3 cellular contexts compared by ENCODE assay signal in the genomic region with DNA sequence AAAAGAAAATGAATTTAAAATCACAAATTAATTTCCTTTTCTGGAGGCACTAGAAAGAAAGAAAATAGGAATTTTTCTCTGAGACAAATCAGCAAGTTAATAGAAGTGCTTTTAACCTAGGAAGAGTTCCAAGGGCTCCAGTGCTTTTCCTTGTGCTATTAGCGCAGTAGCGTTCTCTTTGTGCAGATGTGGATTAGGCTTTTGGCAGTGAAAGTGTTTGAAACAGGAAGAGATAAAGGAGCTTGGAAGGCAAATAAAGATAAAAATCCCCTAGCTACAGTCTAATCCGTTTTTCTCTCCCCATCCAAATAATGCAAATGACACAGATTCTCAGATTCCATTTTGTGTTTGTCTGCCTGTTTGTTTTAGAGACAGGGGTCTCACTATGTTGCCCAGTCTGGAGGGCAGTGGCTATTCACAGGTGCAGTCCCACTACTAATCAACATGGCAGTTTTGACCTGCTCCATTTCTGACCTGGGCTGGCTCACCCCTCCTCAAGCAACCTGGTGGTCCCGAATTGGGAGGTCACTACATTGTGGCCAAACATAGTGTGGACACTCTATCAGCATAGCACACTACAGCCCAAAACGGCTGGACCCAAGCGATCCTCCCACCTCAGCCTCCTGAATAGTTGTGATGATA.
A peak's percentile ranks its signal among the peaks of the same experiment; 100 is the strongest.
TF ChIP-seq lines count a peak whose summit lies in the region.

No MANE protein-coding gene starts in this region.

TF ChIP-seq in A549, 52 proteins besides CTCF, POLR2A, EP300 and RAD21:
- TF ChIP-seq PHF8 (IDR thresholded peaks at IDR 0.05; ENCODE audit: borderline replicate concordance, low read depth) (no peak), GATA3 (IDR thresholded peaks at IDR 0.05; ENCODE audit: borderline replicate concordance) (no peak), NPAS2 (CRISPR knock-in tag; IDR thresholded peaks at IDR 0.05; ENCODE audit: borderline replicate concordance) (no peak), RCOR1 (IDR thresholded peaks at IDR 0.05; ENCODE audit: low read depth, low read length) (no peak), FOSB (CRISPR knock-in tag; IDR thresholded peaks at IDR 0.05) (no peak), CHD4 (IDR thresholded peaks at IDR 0.05; ENCODE audit: borderline replicate concordance) (no peak), TP53 (CRISPR knock-in tag; IDR thresholded peaks at IDR 0.05) (no peak), RARB (CRISPR knock-in tag; IDR thresholded peaks at IDR 0.05) (no peak), ZSCAN20 (CRISPR knock-in tag; IDR thresholded peaks at IDR 0.05) (no peak), TFCP2L1 (CRISPR knock-in tag; IDR thresholded peaks at IDR 0.05) (no peak), HEYL (CRISPR knock-in tag; IDR thresholded peaks at IDR 0.05) (no peak), ESRRA (IDR thresholded peaks at IDR 0.05; ENCODE audit: borderline replicate concordance, low read length) (no peak), NR3C1 (IDR thresholded peaks at IDR 0.05) (no peak), HOXA7 (CRISPR knock-in tag; IDR thresholded peaks at IDR 0.05) (no peak), HDAC2 (IDR thresholded peaks at IDR 0.05) (no peak), CEBPB (IDR thresholded peaks at IDR 0.05) (no peak)
- TF ChIP-seq, protein P1, sequence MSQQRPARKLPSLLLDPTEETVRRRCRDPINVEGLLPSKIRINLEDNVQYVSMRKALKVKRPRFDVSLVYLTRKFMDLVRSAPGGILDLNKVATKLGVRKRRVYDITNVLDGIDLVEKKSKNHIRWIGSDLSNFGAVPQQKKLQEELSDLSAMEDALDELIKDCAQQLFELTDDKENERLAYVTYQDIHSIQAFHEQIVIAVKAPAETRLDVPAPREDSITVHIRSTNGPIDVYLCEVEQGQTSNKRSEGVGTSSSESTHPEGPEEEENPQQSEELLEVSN (IDR thresholded peaks at IDR 0.05; ENCODE audit: borderline replicate concordance, low read depth): no peak
- TF ChIP-seq, protein P2, sequence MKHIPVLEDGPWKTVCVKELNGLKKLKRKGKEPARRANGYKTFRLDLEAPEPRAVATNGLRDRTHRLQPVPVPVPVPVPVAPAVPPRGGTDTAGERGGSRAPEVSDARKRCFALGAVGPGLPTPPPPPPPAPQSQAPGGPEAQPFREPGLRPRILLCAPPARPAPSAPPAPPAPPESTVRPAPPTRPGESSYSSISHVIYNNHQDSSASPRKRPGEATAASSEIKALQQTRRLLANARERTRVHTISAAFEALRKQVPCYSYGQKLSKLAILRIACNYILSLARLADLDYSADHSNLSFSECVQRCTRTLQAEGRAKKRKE (CRISPR knock-in tag; IDR thresholded peaks at IDR 0.05; ENCODE audit: low read depth): no peak
- TF ChIP-seq, protein P3, sequence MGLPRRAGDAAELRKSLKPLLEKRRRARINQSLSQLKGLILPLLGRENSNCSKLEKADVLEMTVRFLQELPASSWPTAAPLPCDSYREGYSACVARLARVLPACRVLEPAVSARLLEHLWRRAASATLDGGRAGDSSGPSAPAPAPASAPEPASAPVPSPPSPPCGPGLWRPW (IDR thresholded peaks at IDR 0.05): no peak

TF ChIP-seq in H1, 55 proteins besides CTCF, POLR2A, EP300 and RAD21:
- TF ChIP-seq CEBPB (IDR thresholded peaks at IDR 0.05; ENCODE audit: low read depth, low read length): no peak
- 0 out of 2 replicates have a peak, but pooled peaks have one; percentile 42 for TF ChIP-seq KDM1A (IDR thresholded peaks at IDR 0.05; ENCODE audit: borderline replicate concordance, low read length)

TF ChIP-seq in HepG2, 621 proteins besides CTCF, POLR2A, EP300 and RAD21 (continues in another document):
- TF ChIP-seq, protein P4, sequence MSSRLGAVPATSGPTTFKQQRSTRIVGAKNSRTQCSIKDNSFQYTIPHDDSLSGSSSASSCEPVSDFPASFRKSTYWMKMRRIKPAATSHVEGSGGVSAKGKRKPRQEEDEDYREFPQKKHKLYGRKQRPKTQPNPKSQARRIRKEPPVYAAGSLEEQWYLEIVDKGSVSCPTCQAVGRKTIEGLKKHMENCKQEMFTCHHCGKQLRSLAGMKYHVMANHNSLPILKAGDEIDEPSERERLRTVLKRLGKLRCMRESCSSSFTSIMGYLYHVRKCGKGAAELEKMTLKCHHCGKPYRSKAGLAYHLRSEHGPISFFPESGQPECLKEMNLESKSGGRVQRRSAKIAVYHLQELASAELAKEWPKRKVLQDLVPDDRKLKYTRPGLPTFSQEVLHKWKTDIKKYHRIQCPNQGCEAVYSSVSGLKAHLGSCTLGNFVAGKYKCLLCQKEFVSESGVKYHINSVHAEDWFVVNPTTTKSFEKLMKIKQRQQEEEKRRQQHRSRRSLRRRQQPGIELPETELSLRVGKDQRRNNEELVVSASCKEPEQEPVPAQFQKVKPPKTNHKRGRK (CRISPR knock-in tag; IDR thresholded peaks at IDR 0.05): no peak
- TF ChIP-seq ZNF251 (CRISPR knock-in tag; IDR thresholded peaks at IDR 0.05) (no peak), MAFG (CRISPR knock-in tag; IDR thresholded peaks at IDR 0.05) (no peak), HNRNPH1 (optimal IDR thresholded peaks at IDR 0.05; ENCODE audit: low read depth, low read length) (no peak), CC2D1A (CRISPR knock-in tag; IDR thresholded peaks at IDR 0.05) (no peak), ZNF224 (CRISPR knock-in tag; IDR thresholded peaks at IDR 0.05) (no peak), RBM22 (optimal IDR thresholded peaks at IDR 0.05; ENCODE audit: low read length) (no peak), ZNF121 (CRISPR knock-in tag; IDR thresholded peaks at IDR 0.05) (peak; percentile 98), ZNF674 (CRISPR knock-in tag; IDR thresholded peaks at IDR 0.05; ENCODE audit: low read depth) (no peak), NFIB (CRISPR knock-in tag; IDR thresholded peaks at IDR 0.05; ENCODE audit: borderline replicate concordance) (no peak), HOXA9 (CRISPR knock-in tag; IDR thresholded peaks at IDR 0.05; ENCODE audit: borderline replicate concordance) (no peak), ASH2L (IDR thresholded peaks at IDR 0.05; ENCODE audit: insufficient read length, low read depth, low read length) (no peak), EZH2 (conservative IDR thresholded peaks at IDR 0.05; ENCODE audit: low read depth, low read length) (no peak), ZMYM3 (CRISPR knock-in tag; IDR thresholded peaks at IDR 0.05) (peak; percentile 74; the same call in 1 of the 2 replicates), ZNF263 (CRISPR knock-in tag; IDR thresholded peaks at IDR 0.05) (no peak), SMAD1 (CRISPR knock-in tag; IDR thresholded peaks at IDR 0.05; ENCODE audit: borderline replicate concordance, low read depth) (no peak), MYC (CRISPR knock-in tag; IDR thresholded peaks at IDR 0.05; ENCODE audit: borderline replicate concordance) (no peak), NFIC (IDR thresholded peaks at IDR 0.05; ENCODE audit: low read length) (no peak), HMG20A (CRISPR knock-in tag; IDR thresholded peaks at IDR 0.05; ENCODE audit: borderline replicate concordance) (no peak), TCF7 (IDR thresholded peaks at IDR 0.05; ENCODE audit: low read depth) (no peak)
- TF ChIP-seq, protein P5, sequence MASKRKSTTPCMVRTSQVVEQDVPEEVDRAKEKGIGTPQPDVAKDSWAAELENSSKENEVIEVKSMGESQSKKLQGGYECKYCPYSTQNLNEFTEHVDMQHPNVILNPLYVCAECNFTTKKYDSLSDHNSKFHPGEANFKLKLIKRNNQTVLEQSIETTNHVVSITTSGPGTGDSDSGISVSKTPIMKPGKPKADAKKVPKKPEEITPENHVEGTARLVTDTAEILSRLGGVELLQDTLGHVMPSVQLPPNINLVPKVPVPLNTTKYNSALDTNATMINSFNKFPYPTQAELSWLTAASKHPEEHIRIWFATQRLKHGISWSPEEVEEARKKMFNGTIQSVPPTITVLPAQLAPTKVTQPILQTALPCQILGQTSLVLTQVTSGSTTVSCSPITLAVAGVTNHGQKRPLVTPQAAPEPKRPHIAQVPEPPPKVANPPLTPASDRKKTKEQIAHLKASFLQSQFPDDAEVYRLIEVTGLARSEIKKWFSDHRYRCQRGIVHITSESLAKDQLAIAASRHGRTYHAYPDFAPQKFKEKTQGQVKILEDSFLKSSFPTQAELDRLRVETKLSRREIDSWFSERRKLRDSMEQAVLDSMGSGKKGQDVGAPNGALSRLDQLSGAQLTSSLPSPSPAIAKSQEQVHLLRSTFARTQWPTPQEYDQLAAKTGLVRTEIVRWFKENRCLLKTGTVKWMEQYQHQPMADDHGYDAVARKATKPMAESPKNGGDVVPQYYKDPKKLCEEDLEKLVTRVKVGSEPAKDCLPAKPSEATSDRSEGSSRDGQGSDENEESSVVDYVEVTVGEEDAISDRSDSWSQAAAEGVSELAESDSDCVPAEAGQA (IDR thresholded peaks at IDR 0.05; ENCODE audit: low read depth): no peak
- TF ChIP-seq, protein P5 (CRISPR knock-in tag; IDR thresholded peaks at IDR 0.05; ENCODE audit: borderline replicate concordance): no peak
- TF ChIP-seq, protein P6, sequence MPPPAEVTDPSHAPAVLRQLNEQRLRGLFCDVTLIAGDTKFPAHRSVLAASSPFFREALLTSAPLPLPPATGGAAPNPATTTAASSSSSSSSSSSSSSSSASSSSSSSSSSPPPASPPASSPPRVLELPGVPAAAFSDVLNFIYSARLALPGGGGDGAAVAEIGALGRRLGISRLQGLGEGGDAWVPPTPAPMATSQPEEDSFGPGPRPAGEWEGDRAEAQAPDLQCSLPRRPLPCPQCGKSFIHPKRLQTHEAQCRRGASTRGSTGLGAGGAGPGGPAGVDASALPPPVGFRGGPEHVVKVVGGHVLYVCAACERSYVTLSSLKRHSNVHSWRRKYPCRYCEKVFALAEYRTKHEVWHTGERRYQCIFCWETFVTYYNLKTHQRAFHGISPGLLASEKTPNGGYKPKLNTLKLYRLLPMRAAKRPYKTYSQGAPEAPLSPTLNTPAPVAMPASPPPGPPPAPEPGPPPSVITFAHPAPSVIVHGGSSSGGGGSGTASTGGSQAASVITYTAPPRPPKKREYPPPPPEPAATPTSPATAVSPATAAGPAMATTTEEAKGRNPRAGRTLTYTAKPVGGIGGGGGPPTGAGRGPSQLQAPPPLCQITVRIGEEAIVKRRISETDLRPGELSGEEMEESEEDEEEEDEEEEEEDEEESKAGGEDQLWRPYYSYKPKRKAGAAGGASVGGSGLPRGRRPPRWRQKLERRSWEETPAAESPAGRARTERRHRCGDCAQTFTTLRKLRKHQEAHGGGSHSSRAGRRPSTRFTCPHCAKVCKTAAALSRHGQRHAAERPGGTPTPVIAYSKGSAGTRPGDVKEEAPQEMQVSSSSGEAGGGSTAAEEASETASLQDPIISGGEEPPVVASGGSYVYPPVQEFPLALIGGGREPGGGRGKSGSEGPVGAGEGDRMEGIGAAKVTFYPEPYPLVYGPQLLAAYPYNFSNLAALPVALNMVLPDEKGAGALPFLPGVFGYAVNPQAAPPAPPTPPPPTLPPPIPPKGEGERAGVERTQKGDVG (CRISPR knock-in tag; IDR thresholded peaks at IDR 0.05; ENCODE audit: borderline replicate concordance): no peak
- TF ChIP-seq, protein P7, sequence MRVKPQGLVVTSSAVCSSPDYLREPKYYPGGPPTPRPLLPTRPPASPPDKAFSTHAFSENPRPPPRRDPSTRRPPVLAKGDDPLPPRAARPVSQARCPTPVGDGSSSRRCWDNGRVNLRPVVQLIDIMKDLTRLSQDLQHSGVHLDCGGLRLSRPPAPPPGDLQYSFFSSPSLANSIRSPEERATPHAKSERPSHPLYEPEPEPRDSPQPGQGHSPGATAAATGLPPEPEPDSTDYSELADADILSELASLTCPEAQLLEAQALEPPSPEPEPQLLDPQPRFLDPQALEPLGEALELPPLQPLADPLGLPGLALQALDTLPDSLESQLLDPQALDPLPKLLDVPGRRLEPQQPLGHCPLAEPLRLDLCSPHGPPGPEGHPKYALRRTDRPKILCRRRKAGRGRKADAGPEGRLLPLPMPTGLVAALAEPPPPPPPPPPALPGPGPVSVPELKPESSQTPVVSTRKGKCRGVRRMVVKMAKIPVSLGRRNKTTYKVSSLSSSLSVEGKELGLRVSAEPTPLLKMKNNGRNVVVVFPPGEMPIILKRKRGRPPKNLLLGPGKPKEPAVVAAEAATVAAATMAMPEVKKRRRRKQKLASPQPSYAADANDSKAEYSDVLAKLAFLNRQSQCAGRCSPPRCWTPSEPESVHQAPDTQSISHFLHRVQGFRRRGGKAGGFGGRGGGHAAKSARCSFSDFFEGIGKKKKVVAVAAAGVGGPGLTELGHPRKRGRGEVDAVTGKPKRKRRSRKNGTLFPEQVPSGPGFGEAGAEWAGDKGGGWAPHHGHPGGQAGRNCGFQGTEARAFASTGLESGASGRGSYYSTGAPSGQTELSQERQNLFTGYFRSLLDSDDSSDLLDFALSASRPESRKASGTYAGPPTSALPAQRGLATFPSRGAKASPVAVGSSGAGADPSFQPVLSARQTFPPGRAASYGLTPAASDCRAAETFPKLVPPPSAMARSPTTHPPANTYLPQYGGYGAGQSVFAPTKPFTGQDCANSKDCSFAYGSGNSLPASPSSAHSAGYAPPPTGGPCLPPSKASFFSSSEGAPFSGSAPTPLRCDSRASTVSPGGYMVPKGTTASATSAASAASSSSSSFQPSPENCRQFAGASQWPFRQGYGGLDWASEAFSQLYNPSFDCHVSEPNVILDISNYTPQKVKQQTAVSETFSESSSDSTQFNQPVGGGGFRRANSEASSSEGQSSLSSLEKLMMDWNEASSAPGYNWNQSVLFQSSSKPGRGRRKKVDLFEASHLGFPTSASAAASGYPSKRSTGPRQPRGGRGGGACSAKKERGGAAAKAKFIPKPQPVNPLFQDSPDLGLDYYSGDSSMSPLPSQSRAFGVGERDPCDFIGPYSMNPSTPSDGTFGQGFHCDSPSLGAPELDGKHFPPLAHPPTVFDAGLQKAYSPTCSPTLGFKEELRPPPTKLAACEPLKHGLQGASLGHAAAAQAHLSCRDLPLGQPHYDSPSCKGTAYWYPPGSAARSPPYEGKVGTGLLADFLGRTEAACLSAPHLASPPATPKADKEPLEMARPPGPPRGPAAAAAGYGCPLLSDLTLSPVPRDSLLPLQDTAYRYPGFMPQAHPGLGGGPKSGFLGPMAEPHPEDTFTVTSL (CRISPR knock-in tag; IDR thresholded peaks at IDR 0.05; ENCODE audit: borderline replicate concordance): no peak
- TF ChIP-seq, protein P8, sequence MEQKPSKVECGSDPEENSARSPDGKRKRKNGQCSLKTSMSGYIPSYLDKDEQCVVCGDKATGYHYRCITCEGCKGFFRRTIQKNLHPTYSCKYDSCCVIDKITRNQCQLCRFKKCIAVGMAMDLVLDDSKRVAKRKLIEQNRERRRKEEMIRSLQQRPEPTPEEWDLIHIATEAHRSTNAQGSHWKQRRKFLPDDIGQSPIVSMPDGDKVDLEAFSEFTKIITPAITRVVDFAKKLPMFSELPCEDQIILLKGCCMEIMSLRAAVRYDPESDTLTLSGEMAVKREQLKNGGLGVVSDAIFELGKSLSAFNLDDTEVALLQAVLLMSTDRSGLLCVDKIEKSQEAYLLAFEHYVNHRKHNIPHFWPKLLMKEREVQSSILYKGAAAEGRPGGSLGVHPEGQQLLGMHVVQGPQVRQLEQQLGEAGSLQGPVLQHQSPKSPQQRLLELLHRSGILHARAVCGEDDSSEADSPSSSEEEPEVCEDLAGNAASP (CRISPR knock-in tag; IDR thresholded peaks at IDR 0.05; ENCODE audit: borderline replicate concordance): no peak
